1 cellular context compared by ENCODE assay signal in the genomic region with DNA sequence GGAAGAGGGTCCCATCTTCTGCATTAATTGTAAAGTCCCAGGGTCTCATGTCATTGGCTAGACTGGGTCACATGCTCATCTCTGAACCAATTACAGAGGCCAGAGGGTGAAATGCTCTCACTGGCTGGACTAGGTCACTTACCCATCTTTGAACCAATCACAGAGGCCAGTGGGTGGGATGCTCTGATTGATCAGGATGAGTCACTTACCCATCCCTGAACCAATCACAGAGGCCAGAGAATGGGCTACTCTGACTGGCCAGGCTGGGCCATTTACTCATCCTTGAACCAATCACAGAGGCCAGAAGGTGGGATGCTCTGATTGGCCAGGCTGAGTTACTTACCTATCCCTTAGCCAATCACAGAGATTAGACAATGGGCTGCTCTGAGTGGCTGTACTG.
TF ChIP-seq lines count a peak whose summit lies in the region.

No MANE protein-coding gene starts in this region.

TF ChIP-seq in GM12878, 131 proteins besides CTCF, POLR2A, EP300 and RAD21:
- TF ChIP-seq, protein P1, sequence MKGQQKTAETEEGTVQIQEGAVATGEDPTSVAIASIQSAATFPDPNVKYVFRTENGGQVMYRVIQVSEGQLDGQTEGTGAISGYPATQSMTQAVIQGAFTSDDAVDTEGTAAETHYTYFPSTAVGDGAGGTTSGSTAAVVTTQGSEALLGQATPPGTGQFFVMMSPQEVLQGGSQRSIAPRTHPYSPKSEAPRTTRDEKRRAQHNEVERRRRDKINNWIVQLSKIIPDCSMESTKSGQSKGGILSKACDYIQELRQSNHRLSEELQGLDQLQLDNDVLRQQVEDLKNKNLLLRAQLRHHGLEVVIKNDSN (IDR thresholded peaks at IDR 0.05; ENCODE audit: borderline replicate concordance, extremely low read length, insufficient read depth, low read depth, low read length), result peak; percentile 13
- TF ChIP-seq SP1 (IDR thresholded peaks at IDR 0.05; ENCODE audit: low read depth, low read length), result peak; percentile 67
- no peak for TF ChIP-seq SREBF2 (IDR thresholded peaks at IDR 0.05; ENCODE audit: low read length)
- TF ChIP-seq, protein P2, sequence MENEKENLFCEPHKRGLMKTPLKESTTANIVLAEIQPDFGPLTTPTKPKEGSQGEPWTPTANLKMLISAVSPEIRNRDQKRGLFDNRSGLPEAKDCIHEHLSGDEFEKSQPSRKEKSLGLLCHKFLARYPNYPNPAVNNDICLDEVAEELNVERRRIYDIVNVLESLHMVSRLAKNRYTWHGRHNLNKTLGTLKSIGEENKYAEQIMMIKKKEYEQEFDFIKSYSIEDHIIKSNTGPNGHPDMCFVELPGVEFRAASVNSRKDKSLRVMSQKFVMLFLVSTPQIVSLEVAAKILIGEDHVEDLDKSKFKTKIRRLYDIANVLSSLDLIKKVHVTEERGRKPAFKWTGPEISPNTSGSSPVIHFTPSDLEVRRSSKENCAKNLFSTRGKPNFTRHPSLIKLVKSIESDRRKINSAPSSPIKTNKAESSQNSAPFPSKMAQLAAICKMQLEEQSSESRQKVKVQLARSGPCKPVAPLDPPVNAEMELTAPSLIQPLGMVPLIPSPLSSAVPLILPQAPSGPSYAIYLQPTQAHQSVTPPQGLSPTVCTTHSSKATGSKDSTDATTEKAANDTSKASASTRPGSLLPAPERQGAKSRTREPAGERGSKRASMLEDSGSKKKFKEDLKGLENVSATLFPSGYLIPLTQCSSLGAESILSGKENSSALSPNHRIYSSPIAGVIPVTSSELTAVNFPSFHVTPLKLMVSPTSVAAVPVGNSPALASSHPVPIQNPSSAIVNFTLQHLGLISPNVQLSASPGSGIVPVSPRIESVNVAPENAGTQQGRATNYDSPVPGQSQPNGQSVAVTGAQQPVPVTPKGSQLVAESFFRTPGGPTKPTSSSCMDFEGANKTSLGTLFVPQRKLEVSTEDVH (IDR thresholded peaks at IDR 0.05; ENCODE audit: low read depth, partially characterized antibody), result no peak
